28 cellular contexts compared by ENCODE assay signal in genomic region chr2:121041516-121041915, GRCh38.
"Had no signal": no experiment of that assay in that cellular context is flagged by ENCODE, and none has a peak within 500 bp of the region (broad histone marks: within the 10 kb centered on the region; RNA-seq: fewer than 3 reads in every experiment).

No MANE protein-coding gene starts in this region.

- H3K27me3 ChIP-seq: testis, thyroid gland, tibial artery, tibial nerve, transverse colon, upper lobe of left lung, uterus, vagina had no signal

- FAIRE-seq: urothelium cell line had no signal

- ATAC-seq: stimulated activated effector memory CD8-positive, alpha-beta T cell treated with anti-CD3 and anti-CD28 coated beads, Interleukin-12 subunit alpha, Interleukin-12 subunit beta, amount 100 ng/mL, for 72 hours; stimulated activated memory B cell treated with anti-CD40 and anti-IgM and Interleukin-4, amounts not matched to agents 10 μg/mL and 1 μg/mL and 100 μg/mL, for 72 hours; stimulated activated naive B cell treated with anti-CD40 and anti-IgM and Interleukin-4, amounts not matched to agents 10 μg/mL and 1 μg/mL and 100 μg/mL, for 72 hours; stimulated activated naive CD8-positive, alpha-beta T cell treated with anti-CD3 and anti-CD28 coated beads, Interleukin-15, amount 100 ng/mL, for 72 hours; stimulated activated naive CD8-positive, alpha-beta T cell treated with anti-CD3 and anti-CD28 coated beads, Interleukin-15, Interleukin-2, amounts not matched to agents 100 U/mL and 50 U/mL, for 24 hours; upper lobe of right lung had no signal

- H3K9me3 ChIP-seq: suprapubic skin, testis, thoracic aorta, thyroid gland, tibial artery, transverse colon, upper lobe of left lung, upper lobe of right lung, uterus, vagina had no signal

- H3K36me3 Mint-ChIP-seq: stimulated activated effector memory CD8-positive, alpha-beta T cell treated with anti-CD3 and anti-CD28 coated beads, Interleukin-12 subunit alpha, Interleukin-12 subunit beta, amount 100 ng/mL, for 72 hours; stimulated activated memory B cell treated with anti-CD40 and anti-IgM and Interleukin-4, amounts not matched to agents 10 μg/mL and 1 μg/mL and 100 μg/mL, for 72 hours; stimulated activated naive B cell treated with anti-CD40 and anti-IgM and Interleukin-4, amounts not matched to agents 10 μg/mL and 1 μg/mL and 100 μg/mL, for 72 hours had no signal

- H3K4me1 Mint-ChIP-seq: stimulated activated effector memory CD8-positive, alpha-beta T cell treated with anti-CD3 and anti-CD28 coated beads, Interleukin-12 subunit alpha, Interleukin-12 subunit beta, amount 100 ng/mL, for 72 hours; stimulated activated memory B cell treated with anti-CD40 and anti-IgM and Interleukin-4, amounts not matched to agents 10 μg/mL and 1 μg/mL and 100 μg/mL, for 72 hours; stimulated activated naive B cell treated with anti-CD40 and anti-IgM and Interleukin-4, amounts not matched to agents 10 μg/mL and 1 μg/mL and 100 μg/mL, for 72 hours; stimulated activated naive CD8-positive, alpha-beta T cell treated with anti-CD3 and anti-CD28 coated beads, Interleukin-15, amount 100 ng/mL, for 72 hours had no signal

- H3K36me3 ChIP-seq: stomach, suprapubic skin, thoracic aorta, thyroid gland, tibial artery, tibial nerve, transverse colon, upper lobe of left lung, upper lobe of right lung, uterus, vagina had no signal

- H3K27ac Mint-ChIP-seq: stimulated activated effector memory CD8-positive, alpha-beta T cell treated with anti-CD3 and anti-CD28 coated beads, Interleukin-12 subunit alpha, Interleukin-12 subunit beta, amount 100 ng/mL, for 72 hours; stimulated activated memory B cell treated with anti-CD40 and anti-IgM and Interleukin-4, amounts not matched to agents 10 μg/mL and 1 μg/mL and 100 μg/mL, for 72 hours; stimulated activated naive B cell treated with anti-CD40 and anti-IgM and Interleukin-4, amounts not matched to agents 10 μg/mL and 1 μg/mL and 100 μg/mL, for 72 hours; stimulated activated naive CD8-positive, alpha-beta T cell treated with anti-CD3 and anti-CD28 coated beads, Interleukin-15, amount 100 ng/mL, for 72 hours; stimulated activated naive CD8-positive, alpha-beta T cell treated with anti-CD3 and anti-CD28 coated beads, Interleukin-15, Interleukin-2, amounts not matched to agents 100 ng/mL and 50 ng/mL, for 24 hours had no signal

- H3K27me3 Mint-ChIP-seq: stimulated activated naive CD8-positive, alpha-beta T cell treated with anti-CD3 and anti-CD28 coated beads, Interleukin-15, amount 100 ng/mL, for 72 hours; stimulated activated naive CD8-positive, alpha-beta T cell treated with anti-CD3 and anti-CD28 coated beads, Interleukin-15, Interleukin-2, amounts not matched to agents 100 ng/mL and 50 ng/mL, for 24 hours had no signal

- H3K27ac ChIP-seq: stomach, suprapubic skin, testis, thoracic aorta, thyroid gland, tibial artery, tibial nerve, transverse colon, upper lobe of left lung, upper lobe of right lung, uterus, vagina had no signal

- H3K9me3 Mint-ChIP-seq: stimulated activated effector memory CD8-positive, alpha-beta T cell treated with anti-CD3 and anti-CD28 coated beads, Interleukin-12 subunit alpha, Interleukin-12 subunit beta, amount 100 ng/mL, for 72 hours; stimulated activated memory B cell treated with anti-CD40 and anti-IgM and Interleukin-4, amounts not matched to agents 10 μg/mL and 1 μg/mL and 100 μg/mL, for 72 hours; stimulated activated naive CD8-positive, alpha-beta T cell treated with anti-CD3 and anti-CD28 coated beads, Interleukin-15, amount 100 ng/mL, for 72 hours; stimulated activated naive CD8-positive, alpha-beta T cell treated with anti-CD3 and anti-CD28 coated beads, Interleukin-15, Interleukin-2, amounts not matched to agents 100 ng/mL and 50 ng/mL, for 24 hours had no signal

- DNase-seq: stimulated activated CD4-positive, alpha-beta T cell treated with anti-CD3 and anti-CD28 coated beads, Interleukin-2, amount 100 ng/mL, for 48 hours; stimulated activated CD4-positive, alpha-beta T cell treated with anti-CD3 and anti-CD28 coated beads, Interleukin-4, amount 100 ng/mL, for 1 hour; stimulated activated CD4-positive, alpha-beta T cell treated with anti-CD3 and anti-CD28 coated beads, Interleukin-4, amount 100 ng/mL, for 24 hours; stimulated activated CD4-positive, alpha-beta T cell treated with anti-CD3 and anti-CD28 coated beads, Interleukin-4, amount 100 ng/mL, for 4 hours; stimulated activated CD8-positive, alpha-beta memory T cell treated with anti-CD3 and anti-CD28 coated beads, Interleukin-4, amount 100 ng/mL, for 48 hours; stimulated activated naive B cell treated with anti-CD40 and anti-IgM and Interleukin-4, amounts not matched to agents 10 μg/mL and 1 μg/mL and 100 μg/mL, for 72 hours; stimulated activated naive CD4-positive, alpha-beta T cell; stimulated activated naive CD4-positive, alpha-beta T cell treated with Interleukin-2 at 50 U/mL for 16 hours; stimulated activated naive CD8-positive, alpha-beta T cell treated with anti-CD3 and anti-CD28 coated beads, Interleukin-15, amount 100 ng/mL, for 72 hours; stimulated activated naive CD8-positive, alpha-beta T cell treated with anti-CD3 and anti-CD28 coated beads, Interleukin-15, Interleukin-2, amounts not matched to agents 100 U/mL and 50 U/mL, for 24 hours; stomach; substantia nigra; testis; thyroid gland; transverse colon; trophoblast cell; upper lobe of right lung; uterus had no signal

- H3K4me3 ChIP-seq: stomach, suprapubic skin, testis, thoracic aorta, thyroid gland, tibial artery, tibial nerve, transverse colon, upper lobe of left lung, upper lobe of right lung, uterus, vagina had no signal

- H3K4me3 Mint-ChIP-seq: stimulated activated effector memory CD8-positive, alpha-beta T cell treated with anti-CD3 and anti-CD28 coated beads, Interleukin-12 subunit alpha, Interleukin-12 subunit beta, amount 100 ng/mL, for 72 hours; stimulated activated memory B cell treated with anti-CD40 and anti-IgM and Interleukin-4, amounts not matched to agents 10 μg/mL and 1 μg/mL and 100 μg/mL, for 72 hours; stimulated activated naive B cell treated with anti-CD40 and anti-IgM and Interleukin-4, amounts not matched to agents 10 μg/mL and 1 μg/mL and 100 μg/mL, for 72 hours; stimulated activated naive CD8-positive, alpha-beta T cell treated with anti-CD3 and anti-CD28 coated beads, Interleukin-15, amount 100 ng/mL, for 72 hours; stimulated activated naive CD8-positive, alpha-beta T cell treated with anti-CD3 and anti-CD28 coated beads, Interleukin-15, Interleukin-2, amounts not matched to agents 100 ng/mL and 50 ng/mL, for 24 hours had no signal

- H3K4me1 ChIP-seq: testis, tibial nerve, upper lobe of left lung, upper lobe of right lung, uterus had no signal
